ENCODE assay signal across 13 cellular contexts in the genomic region with DNA sequence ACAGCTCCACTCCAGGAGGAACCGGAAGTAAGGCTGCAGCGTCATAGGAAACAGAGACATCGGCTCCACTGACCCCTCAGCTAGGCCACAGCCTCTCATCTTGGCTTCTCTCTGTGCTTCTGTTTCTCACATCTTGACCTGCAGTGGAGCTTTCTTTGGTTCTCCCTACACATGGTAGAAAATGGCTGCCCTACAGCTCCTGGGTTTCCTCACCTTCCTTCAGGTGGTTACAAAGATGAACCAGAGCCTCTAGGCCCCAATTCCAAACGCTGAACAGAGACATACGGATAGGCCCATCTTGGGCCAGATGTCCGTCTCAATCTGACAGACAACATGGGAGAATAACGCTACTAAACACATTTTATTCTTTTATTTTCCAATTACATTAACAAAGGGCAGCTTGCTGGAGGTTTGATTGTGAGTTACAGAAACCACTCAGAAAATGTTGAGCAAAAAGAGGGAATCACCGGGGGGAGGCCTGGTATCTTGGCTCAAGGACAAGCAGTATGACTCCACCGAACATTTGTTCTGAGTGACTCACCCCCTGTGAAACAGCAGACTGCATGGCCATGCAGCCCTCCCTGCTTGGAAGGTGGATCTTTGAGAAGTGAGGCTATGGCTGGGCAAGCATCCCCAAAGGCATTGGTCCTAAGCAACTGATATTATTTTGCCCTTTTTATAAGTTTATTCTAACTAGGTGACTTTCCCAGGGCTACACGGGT.
A peak's percentile ranks its signal among the peaks of the same experiment; 100 is the strongest.
DNase-seq lines count a peak whose midpoint lies in the region; ATAC-seq and FAIRE-seq lines count a peak whose summit lies in the region.
"Had no signal": no experiment of that assay in that cellular context is flagged by ENCODE, and none has a peak within 500 bp of the region (broad histone marks: within the 10 kb centered on the region; RNA-seq: fewer than 3 reads in every experiment).

No MANE protein-coding gene starts in this region.

- no peak for ATAC-seq in HG03439 (IDR thresholded peaks at IDR 0.05; ENCODE audit: unreplicated experiment)

- peak; percentile 92 for FAIRE-seq in urothelium cell line (lab: Jason Lieb, UNC)
- FAIRE-seq: A204.1 had no signal

- DNase-seq in NCI-H2171 treated with DMSO at 0.1 percent for 48 hours (lab: John Stamatoyannopoulos, UW) (peak; percentile 40), NCI-H2171 (lab: John Stamatoyannopoulos, UW) (no peak), T1000 (lab: John Stamatoyannopoulos, UW) (peak; percentile 69), fibroblast of the conjunctiva (ENCODE audit: low read depth) (peak; percentile 89), urothelium cell line (ENCODE audit: low spot score) (peak; percentile 87), NCI-H1105 (lab: John Stamatoyannopoulos, UW) (no peak)
- no peak for DNase-seq in stimulated activated CD4-positive, alpha-beta T cell treated with anti-CD3 and anti-CD28 coated beads, Interleukin-12 subunit alpha, Interleukin-12 subunit beta, amount 100 ng/mL, for 4 hours
- DNase-seq: activated B cell treated with CpG ODN at 0.5 μM for 24 hours; activated naive CD4-positive, alpha-beta T cell; MM.1S; right cardiac atrium had no signal

Comparison
In these comparisons a context has a peak if more than half of its experiments do, and no peak if none do; other contexts are left out.
1. DNase-seq: peak in NCI-H2171 treated with DMSO at 0.1 percent for 48 hours (single experiment), T1000 (single experiment), fibroblast of the conjunctiva (single experiment) and urothelium cell line (single experiment); none in NCI-H2171 (single experiment), NCI-H1105 (single experiment) and stimulated activated CD4-positive, alpha-beta T cell treated with anti-CD3 and anti-CD28 coated beads, Interleukin-12 subunit alpha, Interleukin-12 subunit beta, amount 100 ng/mL, for 4 hours (single experiment).